In genomic region chr2:136319227-136319626, GRCh38 we compare ENCODE assay signal across 13 cellular contexts.
DNase-seq lines count a peak whose midpoint lies in the region; ATAC-seq lines count a peak whose summit lies in the region.
"Had no signal": no experiment of that assay in that cellular context is flagged by ENCODE, and none has a peak within 500 bp of the region (broad histone marks: within the 10 kb centered on the region; RNA-seq: fewer than 3 reads in every experiment).

No MANE protein-coding gene starts in this region.

- no peaks in the 10 kb centered on the region for H3K9me3 ChIP-seq in effector memory CD4-positive, alpha-beta T cell (ENCODE audit: control insufficient read depth, low read length)
- H3K9me3 ChIP-seq: A549, right atrium auricular region had no signal

- H3K27ac ChIP-seq in effector memory CD4-positive, alpha-beta T cell (ENCODE audit: insufficient read depth, low read length, poor library complexity, severe bottlenecking): no peak overlapping the region
- H3K27ac ChIP-seq: A549, right atrium auricular region had no signal

- no peak overlapping the region for H3K4me3 ChIP-seq in effector memory CD4-positive, alpha-beta T cell (ENCODE audit: insufficient read depth, low read depth, low read length, poor library complexity, severe bottlenecking)
- H3K4me3 ChIP-seq: A549, right atrium auricular region had no signal

- no peaks in the 10 kb centered on the region for H3K27me3 Mint-ChIP-seq in T-helper 1 cell treated with Interleukin-12 subunit alpha and Interleukin-12 subunit beta and Interleukin-4 antibody, amounts not matched to agents 30 μg/mL and 1 μg/mL, for 36 hours (ENCODE audit: low read depth)
- no peaks in the 10 kb centered on the region for H3K27me3 Mint-ChIP-seq in activated T-cell treated with anti-CD3 and anti-CD28 coated beads, Interleukin-2, amount 50 U/mL, for 4 hours (ENCODE audit: low read depth)

- peak overlapping the region; percentile 53 for H3K27ac Mint-ChIP-seq in T-helper 1 cell treated with Interleukin-12 subunit alpha and Interleukin-12 subunit beta and Interleukin-4 antibody, amounts not matched to agents 30 μg/mL and 1 μg/mL, for 36 hours

- no peaks in the 10 kb centered on the region for H3K27me3 ChIP-seq in effector memory CD4-positive, alpha-beta T cell (replicated peaks; ENCODE audit: control insufficient read depth, insufficient read depth, low read length, poor library complexity, severe bottlenecking)
- H3K27me3 ChIP-seq: right atrium auricular region had no signal

- ATAC-seq in HG03432 (IDR thresholded peaks at IDR 0.05; ENCODE audit: unreplicated experiment) (peak; percentile 45), GM19023 (IDR thresholded peaks at IDR 0.05; ENCODE audit: unreplicated experiment) (no peak)
- peak; percentile 41 to 61 for ATAC-seq in activated T-cell treated with anti-CD3 and anti-CD28 coated beads, Interleukin-2, amount 50 U/mL, for 4 hours
- ATAC-seq: A549 had no signal

- H3K36me3 ChIP-seq in effector memory CD4-positive, alpha-beta T cell (ENCODE audit: control insufficient read depth, insufficient read depth, low read length): no peaks in the 10 kb centered on the region
- H3K36me3 ChIP-seq: right atrium auricular region had no signal

- no peak overlapping the region for H3K4me3 Mint-ChIP-seq in T-helper 1 cell treated with Interleukin-12 subunit alpha and Interleukin-12 subunit beta and Interleukin-4 antibody, amounts not matched to agents 30 μg/mL and 1 μg/mL, for 36 hours
- H3K4me3 Mint-ChIP-seq in activated T-cell treated with anti-CD3 and anti-CD28 coated beads, Interleukin-2, amount 50 U/mL, for 4 hours: no peak overlapping the region

- H3K4me1 ChIP-seq in effector memory CD4-positive, alpha-beta T cell (ENCODE audit: control insufficient read depth, insufficient read depth, low read length, poor library complexity, severe bottlenecking): peaks cover 11% of the 10 kb centered on the region
- H3K4me1 ChIP-seq: A549, right atrium auricular region had no signal

- no peak for DNase-seq in T-helper 1 cell
- no peak for DNase-seq in activated T-cell treated with anti-CD3 and anti-CD28 coated beads, Interleukin-2, amount 50 U/mL, for 4 hours
- DNase-seq in stimulated activated CD4-positive, alpha-beta T cell treated with anti-CD3 and anti-CD28 coated beads, Interleukin-2, amount 100 ng/mL, for 48 hours: peak; percentile 27 to 42
- no peak for DNase-seq in NCI-H1417 (lab: John Stamatoyannopoulos, UW)
- DNase-seq in effector memory CD4-positive, alpha-beta T cell: no peak
- DNase-seq: activated CD4-positive, CD25-positive, alpha-beta regulatory T cell; hippocampal formation; mammary epithelial cell had no signal

- H3K9me3 Mint-ChIP-seq in T-helper 1 cell treated with Interleukin-12 subunit alpha and Interleukin-12 subunit beta and Interleukin-4 antibody, amounts not matched to agents 30 μg/mL and 1 μg/mL, for 36 hours: no peaks in the 10 kb centered on the region
- no peaks in the 10 kb centered on the region for H3K9me3 Mint-ChIP-seq in activated T-cell treated with anti-CD3 and anti-CD28 coated beads, Interleukin-2, amount 50 U/mL, for 4 hours

- H3K36me3 Mint-ChIP-seq in T-helper 1 cell treated with Interleukin-12 subunit alpha and Interleukin-12 subunit beta and Interleukin-4 antibody, amounts not matched to agents 30 μg/mL and 1 μg/mL, for 36 hours (ENCODE audit: low read depth): peaks cover 4% of the 10 kb centered on the region
- H3K36me3 Mint-ChIP-seq in activated T-cell treated with anti-CD3 and anti-CD28 coated beads, Interleukin-2, amount 50 U/mL, for 4 hours (ENCODE audit: insufficient read depth): no peaks in the 10 kb centered on the region

- H3K4me1 Mint-ChIP-seq in T-helper 1 cell treated with Interleukin-12 subunit alpha and Interleukin-12 subunit beta and Interleukin-4 antibody, amounts not matched to agents 30 μg/mL and 1 μg/mL, for 36 hours (ENCODE audit: low read depth): peaks cover 43% of the 10 kb centered on the region
- peaks cover 29% of the 10 kb centered on the region for H3K4me1 Mint-ChIP-seq in activated T-cell treated with anti-CD3 and anti-CD28 coated beads, Interleukin-2, amount 50 U/mL, for 4 hours (ENCODE audit: low read depth)

Comparison
In these comparisons a context has a peak if more than half of its experiments do, and no peak if none do; other contexts are left out.
1. DNase-seq: peak in stimulated activated CD4-positive, alpha-beta T cell treated with anti-CD3 and anti-CD28 coated beads, Interleukin-2, amount 100 ng/mL, for 48 hours (2 of 2); none in T-helper 1 cell (0 of 5), activated T-cell treated with anti-CD3 and anti-CD28 coated beads, Interleukin-2, amount 50 U/mL, for 4 hours (single experiment), NCI-H1417 (0 of 3) and effector memory CD4-positive, alpha-beta T cell (0 of 3).